ENCODE assay signal across 8 cellular contexts in the genomic region with DNA sequence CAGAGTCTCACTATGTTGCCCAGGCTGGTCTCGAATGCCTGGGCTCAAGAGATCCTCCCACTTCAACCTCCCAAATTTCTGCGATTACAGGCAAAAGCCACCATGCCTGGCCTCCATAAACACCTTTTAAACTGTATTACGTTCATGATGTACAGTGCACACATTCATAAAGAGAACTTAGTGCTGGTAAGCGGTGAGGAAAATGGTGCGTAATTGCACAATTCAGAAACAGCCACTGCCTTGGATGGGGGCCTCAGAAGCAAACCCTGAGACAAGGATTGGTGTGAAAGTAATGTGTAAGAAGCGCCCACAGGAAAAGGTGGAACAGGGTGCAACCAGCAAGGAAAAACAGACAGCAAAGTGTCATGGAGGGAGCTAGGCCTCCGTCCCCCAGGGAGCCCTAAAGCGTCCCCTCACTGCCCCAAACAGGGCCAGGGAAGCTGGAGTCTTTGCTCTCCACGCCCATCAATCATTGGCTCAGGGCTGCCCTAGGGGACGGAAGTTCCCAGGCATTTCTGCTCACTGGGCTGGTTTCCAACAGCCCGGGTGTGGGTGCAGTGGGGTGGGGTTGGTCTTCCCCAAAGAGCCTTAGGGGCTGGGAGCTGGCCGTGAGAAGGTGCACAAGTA. TPM values are rescaled to one million over a fixed set of nuclear protein-coding genes. Genes with fewer than 3 reads are reported as not detected.
DNase-seq lines count a peak whose midpoint lies in the region; ATAC-seq and TF ChIP-seq lines count a peak whose summit lies in the region.

No MANE protein-coding gene starts in this region.

- no peaks in the 10 kb centered on the region for H3K36me3 ChIP-seq in Peyer's patch
- H3K36me3 ChIP-seq in sigmoid colon, result no peaks in the 10 kb centered on the region

- WGBS in sigmoid colon, 2 donors, result 27 to 48% methylated on average over 12 of the region's 12 CpGs

- peak overlapping the region; percentile 85 for H3K27ac ChIP-seq in HL-60 (replicated peaks)
- peak overlapping the region; percentile 81 to 93 (median 86) for H3K27ac ChIP-seq in Peyer's patch
- no peak overlapping the region for H3K27ac ChIP-seq in foreskin keratinocyte
- peak overlapping the region; percentile 73 to 82 (median 76) for H3K27ac ChIP-seq in sigmoid colon

- H3K4me3 ChIP-seq in HL-60 (replicated peaks; ENCODE audit: insufficient read depth, low read length), result no peak overlapping the region
- no peak overlapping the region for H3K4me3 ChIP-seq in Peyer's patch
- no peak overlapping the region for H3K4me3 ChIP-seq in sigmoid colon

- intact Hi-C loops in sigmoid colon (cut with DNase I), result loop anchor here (5.0 kb wide), 1 partner anchor 43 kb away; the partner anchor contains the start of gene VSIR

- H3K4me1 ChIP-seq in Peyer's patch (peaks cover 19 to 52% (median 48%) of the 10 kb centered on the region in 4 donors), foreskin keratinocyte (peaks cover 6% of the 10 kb centered on the region), sigmoid colon (peaks cover 0 to 38% (median 32%) of the 10 kb centered on the region in 4 donors)

- TF ChIP-seq EP300 in sigmoid colon (IDR thresholded peaks at IDR 0.05), result no peak

- no peaks in the 10 kb centered on the region for H3K27me3 ChIP-seq in HL-60 (ENCODE audit: insufficient read depth, poor library complexity, severe bottlenecking)
- no peaks in the 10 kb centered on the region for H3K27me3 ChIP-seq in Peyer's patch
- peaks cover 12% of the 10 kb centered on the region for H3K27me3 ChIP-seq in foreskin keratinocyte
- no peaks in the 10 kb centered on the region for H3K27me3 ChIP-seq in sigmoid colon

- ATAC-seq in foreskin keratinocyte (peak; percentile 65), GM18505 (IDR thresholded peaks at IDR 0.05; ENCODE audit: unreplicated experiment) (no peak)

- TF ChIP-seq POLR2A in Peyer's patch (IDR thresholded peaks at IDR 0.05), result no peak
- no peak for TF ChIP-seq POLR2A in sigmoid colon (IDR thresholded peaks at IDR 0.05)
- TF ChIP-seq POLR2A in GM18505 (IDR thresholded peaks at IDR 0.05; ENCODE audit: borderline replicate concordance, extremely low read depth, insufficient read depth, insufficient read length), result no peak

- H3K9me3 ChIP-seq in Peyer's patch (no peaks in the 10 kb centered on the region), sigmoid colon (no peaks in the 10 kb centered on the region)

- TF ChIP-seq CTCF in HL-60 (IDR thresholded peaks at IDR 0.05; ENCODE audit: insufficient read depth, low read length) (no peak), Peyer's patch (IDR thresholded peaks at IDR 0.05) (no peak), foreskin keratinocyte (conservative IDR thresholded peaks at IDR 0.05) (no peak), sigmoid colon (IDR thresholded peaks at IDR 0.05) (no peak)

- peak; percentile 86 to 93 for DNase-seq in HL-60 (ENCODE audit: low read depth in 1 of 2, low spot score in 1 of 2)
- DNase-seq in Peyer's patch, result peak in 2 of 3 donors; percentile 79 to 83
- DNase-seq in foreskin keratinocyte, result peak; percentile 28 to 71
- no peak for DNase-seq in sigmoid colon
- DNase-seq in NCI-H2081 treated with DMSO at 0.1 percent for 48 hours (lab: John Stamatoyannopoulos, UW), result no peak
- DNase-seq in inferior parietal cortex (ENCODE audit: extremely low spot score), result no peak
- no peak for DNase-seq in occipital lobe (lab: John Stamatoyannopoulos, UW)

RNA-seq across cellular contexts. Expression of gene C10orf105, which starts 9.6 kb away (rescaled TPM):
- under 1 TPM in 1 of 4 donors, not detected in 3; 0.27 TPM for total RNA-seq in Peyer's patch
- total RNA-seq in foreskin keratinocyte, result not detected in 2 replicates
- polyA plus RNA-seq in foreskin keratinocyte, result not detected in 2 replicates
- total RNA-seq in sigmoid colon, result under 1 TPM in 1 of 4 donors, not detected in 3; 0.55 TPM
- polyA plus RNA-seq in sigmoid colon, result under 1 TPM in 1 of 3 donors, not detected in 2; 0.25 TPM
- total RNA-seq in occipital lobe, result under 0.01 TPM

RNA-seq across cellular contexts. Expression of gene VSIR, which starts 44.2 kb away (rescaled TPM):
- total RNA-seq in Peyer's patch (100 to 1,000 TPM in 3 of 4 donors, 10 to 100 TPM in 1; 38.0 to 169 (median 127) TPM), foreskin keratinocyte (4.0 and 5.2 TPM in 2 replicates), sigmoid colon (10 to 100 TPM; 24.6 to 46.7 (median 40.3) TPM), occipital lobe (8.1 TPM)
- polyA plus RNA-seq in foreskin keratinocyte (5.2 and 6.1 TPM in 2 replicates), sigmoid colon (10 to 100 TPM; 12.0 to 73.1 (median 30.7) TPM)

Comparison
In these comparisons a context has a peak if more than half of its experiments do, and no peak if none do; other contexts are left out.
1. DNase-seq: peak in HL-60 (2 of 2), Peyer's patch (2 of 3) and foreskin keratinocyte (2 of 2); none in sigmoid colon (single experiment), NCI-H2081 treated with DMSO at 0.1 percent for 48 hours (single experiment), inferior parietal cortex (single experiment) and occipital lobe (single experiment).